1 cellular context compared by ENCODE assay signal in the genomic region with DNA sequence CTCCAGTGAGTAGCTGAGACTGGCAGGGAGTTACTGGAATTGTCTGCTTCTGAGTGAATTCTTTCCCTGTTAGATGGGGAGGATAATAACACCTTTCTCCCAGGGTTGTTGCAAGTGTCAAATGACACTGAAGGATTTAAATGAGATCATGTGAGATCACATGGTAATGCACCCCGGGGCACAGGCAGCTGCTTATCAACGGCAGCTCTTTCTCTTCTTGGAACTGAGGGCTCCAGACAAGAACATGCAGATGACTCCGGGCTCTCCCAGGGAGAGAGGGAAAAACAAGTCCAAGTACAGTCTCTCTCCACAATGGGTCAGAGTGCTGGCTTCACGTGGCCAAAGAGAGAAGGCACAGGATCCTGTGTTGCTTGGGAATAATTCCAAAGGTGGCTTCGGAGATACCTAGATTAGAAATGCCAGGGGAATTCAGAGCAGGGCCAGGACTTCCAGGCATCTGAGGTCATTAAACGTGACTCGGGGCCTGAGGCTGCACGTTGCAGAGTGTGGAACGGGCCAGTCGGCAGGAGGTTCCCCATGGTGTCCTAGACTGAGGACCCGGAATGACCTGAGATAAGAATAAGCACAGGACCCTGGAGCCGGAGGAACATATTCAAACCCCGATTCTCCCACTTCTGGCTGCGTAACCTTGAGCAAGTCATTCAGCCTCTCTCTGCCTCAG.
A peak's percentile ranks its signal among the peaks of the same experiment; 100 is the strongest.
TF ChIP-seq lines count a peak whose summit lies in the region.

No MANE protein-coding gene starts in this region.

TF ChIP-seq in K562, 482 proteins besides CTCF, POLR2A, EP300 and RAD21 (continued from another document and continues in another):
- TF ChIP-seq, protein P1, sequence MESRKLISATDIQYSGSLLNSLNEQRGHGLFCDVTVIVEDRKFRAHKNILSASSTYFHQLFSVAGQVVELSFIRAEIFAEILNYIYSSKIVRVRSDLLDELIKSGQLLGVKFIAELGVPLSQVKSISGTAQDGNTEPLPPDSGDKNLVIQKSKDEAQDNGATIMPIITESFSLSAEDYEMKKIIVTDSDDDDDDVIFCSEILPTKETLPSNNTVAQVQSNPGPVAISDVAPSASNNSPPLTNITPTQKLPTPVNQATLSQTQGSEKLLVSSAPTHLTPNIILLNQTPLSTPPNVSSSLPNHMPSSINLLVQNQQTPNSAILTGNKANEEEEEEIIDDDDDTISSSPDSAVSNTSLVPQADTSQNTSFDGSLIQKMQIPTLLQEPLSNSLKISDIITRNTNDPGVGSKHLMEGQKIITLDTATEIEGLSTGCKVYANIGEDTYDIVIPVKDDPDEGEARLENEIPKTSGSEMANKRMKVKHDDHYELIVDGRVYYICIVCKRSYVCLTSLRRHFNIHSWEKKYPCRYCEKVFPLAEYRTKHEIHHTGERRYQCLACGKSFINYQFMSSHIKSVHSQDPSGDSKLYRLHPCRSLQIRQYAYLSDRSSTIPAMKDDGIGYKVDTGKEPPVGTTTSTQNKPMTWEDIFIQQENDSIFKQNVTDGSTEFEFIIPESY (CRISPR knock-in tag; IDR thresholded peaks at IDR 0.05) = no peak
- no peak for TF ChIP-seq ZNF431 (CRISPR knock-in tag; IDR thresholded peaks at IDR 0.05)
- no peak for TF ChIP-seq IRF2 (CRISPR knock-in tag; IDR thresholded peaks at IDR 0.05)
- TF ChIP-seq HMGN3 (IDR thresholded peaks at IDR 0.05; ENCODE audit: borderline replicate concordance, extremely low read depth, insufficient read length, low read depth, low read length) = no peak
- TF ChIP-seq RCOR1 (IDR thresholded peaks at IDR 0.05; ENCODE audit: borderline replicate concordance in 1 of 2, low read depth in 2 of 2, low read length in 2 of 2) = peak in 1 of 2 experiments; percentile 57; a peak in 1 of 4 replicates
- TF ChIP-seq, protein P2, sequence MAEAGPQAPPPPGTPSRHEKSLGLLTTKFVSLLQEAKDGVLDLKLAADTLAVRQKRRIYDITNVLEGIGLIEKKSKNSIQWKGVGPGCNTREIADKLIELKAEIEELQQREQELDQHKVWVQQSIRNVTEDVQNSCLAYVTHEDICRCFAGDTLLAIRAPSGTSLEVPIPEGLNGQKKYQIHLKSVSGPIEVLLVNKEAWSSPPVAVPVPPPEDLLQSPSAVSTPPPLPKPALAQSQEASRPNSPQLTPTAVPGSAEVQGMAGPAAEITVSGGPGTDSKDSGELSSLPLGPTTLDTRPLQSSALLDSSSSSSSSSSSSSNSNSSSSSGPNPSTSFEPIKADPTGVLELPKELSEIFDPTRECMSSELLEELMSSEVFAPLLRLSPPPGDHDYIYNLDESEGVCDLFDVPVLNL (CRISPR knock-in tag; IDR thresholded peaks at IDR 0.05; ENCODE audit: low read depth) = no peak
- TF ChIP-seq NCOA1 (IDR thresholded peaks at IDR 0.05; ENCODE audit: low read depth) = no peak
- TF ChIP-seq, protein P3, sequence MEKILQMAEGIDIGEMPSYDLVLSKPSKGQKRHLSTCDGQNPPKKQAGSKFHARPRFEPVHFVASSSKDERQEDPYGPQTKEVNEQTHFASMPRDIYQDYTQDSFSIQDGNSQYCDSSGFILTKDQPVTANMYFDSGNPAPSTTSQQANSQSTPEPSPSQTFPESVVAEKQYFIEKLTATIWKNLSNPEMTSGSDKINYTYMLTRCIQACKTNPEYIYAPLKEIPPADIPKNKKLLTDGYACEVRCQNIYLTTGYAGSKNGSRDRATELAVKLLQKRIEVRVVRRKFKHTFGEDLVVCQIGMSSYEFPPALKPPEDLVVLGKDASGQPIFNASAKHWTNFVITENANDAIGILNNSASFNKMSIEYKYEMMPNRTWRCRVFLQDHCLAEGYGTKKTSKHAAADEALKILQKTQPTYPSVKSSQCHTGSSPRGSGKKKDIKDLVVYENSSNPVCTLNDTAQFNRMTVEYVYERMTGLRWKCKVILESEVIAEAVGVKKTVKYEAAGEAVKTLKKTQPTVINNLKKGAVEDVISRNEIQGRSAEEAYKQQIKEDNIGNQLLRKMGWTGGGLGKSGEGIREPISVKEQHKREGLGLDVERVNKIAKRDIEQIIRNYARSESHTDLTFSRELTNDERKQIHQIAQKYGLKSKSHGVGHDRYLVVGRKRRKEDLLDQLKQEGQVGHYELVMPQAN (IDR thresholded peaks at IDR 0.05; ENCODE audit: borderline replicate concordance) = no peak
- TF ChIP-seq LARP7 (IDR thresholded peaks at IDR 0.05) = no peak
- TF ChIP-seq, protein P4, sequence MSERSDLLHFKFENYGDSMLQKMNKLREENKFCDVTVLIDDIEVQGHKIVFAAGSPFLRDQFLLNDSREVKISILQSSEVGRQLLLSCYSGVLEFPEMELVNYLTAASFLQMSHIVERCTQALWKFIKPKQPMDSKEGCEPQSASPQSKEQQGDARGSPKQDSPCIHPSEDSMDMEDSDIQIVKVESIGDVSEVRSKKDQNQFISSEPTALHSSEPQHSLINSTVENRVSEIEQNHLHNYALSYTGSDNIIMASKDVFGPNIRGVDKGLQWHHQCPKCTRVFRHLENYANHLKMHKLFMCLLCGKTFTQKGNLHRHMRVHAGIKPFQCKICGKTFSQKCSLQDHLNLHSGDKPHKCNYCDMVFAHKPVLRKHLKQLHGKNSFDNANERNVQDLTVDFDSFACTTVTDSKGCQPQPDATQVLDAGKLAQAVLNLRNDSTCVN (CRISPR knock-in tag; IDR thresholded peaks at IDR 0.05) = no peak
- TF ChIP-seq ZFP36 (IDR thresholded peaks at IDR 0.05; ENCODE audit: low read depth, low read length, partially characterized antibody) = no peak
- TF ChIP-seq NELFE (IDR thresholded peaks at IDR 0.05; ENCODE audit: insufficient read depth, insufficient read length) = no peak
- TF ChIP-seq, protein P5, sequence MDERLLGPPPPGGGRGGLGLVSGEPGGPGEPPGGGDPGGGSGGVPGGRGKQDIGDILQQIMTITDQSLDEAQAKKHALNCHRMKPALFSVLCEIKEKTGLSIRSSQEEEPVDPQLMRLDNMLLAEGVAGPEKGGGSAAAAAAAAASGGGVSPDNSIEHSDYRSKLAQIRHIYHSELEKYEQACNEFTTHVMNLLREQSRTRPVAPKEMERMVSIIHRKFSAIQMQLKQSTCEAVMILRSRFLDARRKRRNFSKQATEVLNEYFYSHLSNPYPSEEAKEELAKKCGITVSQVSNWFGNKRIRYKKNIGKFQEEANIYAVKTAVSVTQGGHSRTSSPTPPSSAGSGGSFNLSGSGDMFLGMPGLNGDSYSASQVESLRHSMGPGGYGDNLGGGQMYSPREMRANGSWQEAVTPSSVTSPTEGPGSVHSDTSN (CRISPR knock-in tag; IDR thresholded peaks at IDR 0.05; ENCODE audit: low read depth) = no peak
- TF ChIP-seq, protein P5 (tag; conservative IDR thresholded peaks at IDR 0.05; ENCODE audit: low read depth) = 0 out of 2 replicates have a peak, but pooled peaks have one; percentile 12
- TF ChIP-seq, protein P6, sequence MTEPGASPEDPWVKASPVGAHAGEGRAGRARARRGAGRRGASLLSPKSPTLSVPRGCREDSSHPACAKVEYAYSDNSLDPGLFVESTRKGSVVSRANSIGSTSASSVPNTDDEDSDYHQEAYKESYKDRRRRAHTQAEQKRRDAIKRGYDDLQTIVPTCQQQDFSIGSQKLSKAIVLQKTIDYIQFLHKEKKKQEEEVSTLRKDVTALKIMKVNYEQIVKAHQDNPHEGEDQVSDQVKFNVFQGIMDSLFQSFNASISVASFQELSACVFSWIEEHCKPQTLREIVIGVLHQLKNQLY (CRISPR knock-in tag; conservative IDR thresholded peaks at IDR 0.05) = no peak
- TF ChIP-seq DDX20 (tag; IDR thresholded peaks at IDR 0.05; ENCODE audit: low read depth) = no peak
- TF ChIP-seq ZSCAN32 (CRISPR knock-in tag; IDR thresholded peaks at IDR 0.05) = no peak
- TF ChIP-seq, protein P7, sequence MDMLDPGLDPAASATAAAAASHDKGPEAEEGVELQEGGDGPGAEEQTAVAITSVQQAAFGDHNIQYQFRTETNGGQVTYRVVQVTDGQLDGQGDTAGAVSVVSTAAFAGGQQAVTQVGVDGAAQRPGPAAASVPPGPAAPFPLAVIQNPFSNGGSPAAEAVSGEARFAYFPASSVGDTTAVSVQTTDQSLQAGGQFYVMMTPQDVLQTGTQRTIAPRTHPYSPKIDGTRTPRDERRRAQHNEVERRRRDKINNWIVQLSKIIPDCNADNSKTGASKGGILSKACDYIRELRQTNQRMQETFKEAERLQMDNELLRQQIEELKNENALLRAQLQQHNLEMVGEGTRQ (CRISPR knock-in tag; IDR thresholded peaks at IDR 0.05) = no peak
- TF ChIP-seq, protein P8, sequence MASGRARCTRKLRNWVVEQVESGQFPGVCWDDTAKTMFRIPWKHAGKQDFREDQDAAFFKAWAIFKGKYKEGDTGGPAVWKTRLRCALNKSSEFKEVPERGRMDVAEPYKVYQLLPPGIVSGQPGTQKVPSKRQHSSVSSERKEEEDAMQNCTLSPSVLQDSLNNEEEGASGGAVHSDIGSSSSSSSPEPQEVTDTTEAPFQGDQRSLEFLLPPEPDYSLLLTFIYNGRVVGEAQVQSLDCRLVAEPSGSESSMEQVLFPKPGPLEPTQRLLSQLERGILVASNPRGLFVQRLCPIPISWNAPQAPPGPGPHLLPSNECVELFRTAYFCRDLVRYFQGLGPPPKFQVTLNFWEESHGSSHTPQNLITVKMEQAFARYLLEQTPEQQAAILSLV (tag; IDR thresholded peaks at IDR 0.05) = 0 out of 2 replicates have a peak, but pooled peaks have one; percentile 6
- TF ChIP-seq, protein P9, sequence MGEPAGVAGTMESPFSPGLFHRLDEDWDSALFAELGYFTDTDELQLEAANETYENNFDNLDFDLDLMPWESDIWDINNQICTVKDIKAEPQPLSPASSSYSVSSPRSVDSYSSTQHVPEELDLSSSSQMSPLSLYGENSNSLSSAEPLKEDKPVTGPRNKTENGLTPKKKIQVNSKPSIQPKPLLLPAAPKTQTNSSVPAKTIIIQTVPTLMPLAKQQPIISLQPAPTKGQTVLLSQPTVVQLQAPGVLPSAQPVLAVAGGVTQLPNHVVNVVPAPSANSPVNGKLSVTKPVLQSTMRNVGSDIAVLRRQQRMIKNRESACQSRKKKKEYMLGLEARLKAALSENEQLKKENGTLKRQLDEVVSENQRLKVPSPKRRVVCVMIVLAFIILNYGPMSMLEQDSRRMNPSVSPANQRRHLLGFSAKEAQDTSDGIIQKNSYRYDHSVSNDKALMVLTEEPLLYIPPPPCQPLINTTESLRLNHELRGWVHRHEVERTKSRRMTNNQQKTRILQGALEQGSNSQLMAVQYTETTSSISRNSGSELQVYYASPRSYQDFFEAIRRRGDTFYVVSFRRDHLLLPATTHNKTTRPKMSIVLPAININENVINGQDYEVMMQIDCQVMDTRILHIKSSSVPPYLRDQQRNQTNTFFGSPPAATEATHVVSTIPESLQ (CRISPR knock-in tag; IDR thresholded peaks at IDR 0.05) = no peak
- TF ChIP-seq, protein P10, sequence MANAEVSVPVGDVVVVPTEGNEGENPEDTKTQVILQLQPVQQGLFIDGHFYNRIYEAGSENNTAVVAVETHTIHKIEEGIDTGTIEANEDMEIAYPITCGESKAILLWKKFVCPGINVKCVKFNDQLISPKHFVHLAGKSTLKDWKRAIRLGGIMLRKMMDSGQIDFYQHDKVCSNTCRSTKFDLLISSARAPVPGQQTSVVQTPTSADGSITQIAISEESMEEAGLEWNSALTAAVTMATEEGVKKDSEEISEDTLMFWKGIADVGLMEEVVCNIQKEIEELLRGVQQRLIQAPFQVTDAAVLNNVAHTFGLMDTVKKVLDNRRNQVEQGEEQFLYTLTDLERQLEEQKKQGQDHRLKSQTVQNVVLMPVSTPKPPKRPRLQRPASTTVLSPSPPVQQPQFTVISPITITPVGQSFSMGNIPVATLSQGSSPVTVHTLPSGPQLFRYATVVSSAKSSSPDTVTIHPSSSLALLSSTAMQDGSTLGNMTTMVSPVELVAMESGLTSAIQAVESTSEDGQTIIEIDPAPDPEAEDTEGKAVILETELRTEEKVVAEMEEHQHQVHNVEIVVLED (CRISPR knock-in tag; IDR thresholded peaks at IDR 0.05) = no peak
- no peak for TF ChIP-seq OTX1 (CRISPR knock-in tag; IDR thresholded peaks at IDR 0.05)
- no peak for TF ChIP-seq NR2C1 (IDR thresholded peaks at IDR 0.05)
- no peak for TF ChIP-seq NR2C1 (tag; IDR thresholded peaks at IDR 0.05)
- TF ChIP-seq YBX1 (IDR thresholded peaks at IDR 0.05) = no peak
- TF ChIP-seq ZNF347 (CRISPR knock-in tag; IDR thresholded peaks at IDR 0.05; ENCODE audit: low read depth) = no peak
- TF ChIP-seq, protein P11, sequence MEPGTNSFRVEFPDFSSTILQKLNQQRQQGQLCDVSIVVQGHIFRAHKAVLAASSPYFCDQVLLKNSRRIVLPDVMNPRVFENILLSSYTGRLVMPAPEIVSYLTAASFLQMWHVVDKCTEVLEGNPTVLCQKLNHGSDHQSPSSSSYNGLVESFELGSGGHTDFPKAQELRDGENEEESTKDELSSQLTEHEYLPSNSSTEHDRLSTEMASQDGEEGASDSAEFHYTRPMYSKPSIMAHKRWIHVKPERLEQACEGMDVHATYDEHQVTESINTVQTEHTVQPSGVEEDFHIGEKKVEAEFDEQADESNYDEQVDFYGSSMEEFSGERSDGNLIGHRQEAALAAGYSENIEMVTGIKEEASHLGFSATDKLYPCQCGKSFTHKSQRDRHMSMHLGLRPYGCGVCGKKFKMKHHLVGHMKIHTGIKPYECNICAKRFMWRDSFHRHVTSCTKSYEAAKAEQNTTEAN (CRISPR knock-in tag; IDR thresholded peaks at IDR 0.05) = no peak
- TF ChIP-seq, protein P12, sequence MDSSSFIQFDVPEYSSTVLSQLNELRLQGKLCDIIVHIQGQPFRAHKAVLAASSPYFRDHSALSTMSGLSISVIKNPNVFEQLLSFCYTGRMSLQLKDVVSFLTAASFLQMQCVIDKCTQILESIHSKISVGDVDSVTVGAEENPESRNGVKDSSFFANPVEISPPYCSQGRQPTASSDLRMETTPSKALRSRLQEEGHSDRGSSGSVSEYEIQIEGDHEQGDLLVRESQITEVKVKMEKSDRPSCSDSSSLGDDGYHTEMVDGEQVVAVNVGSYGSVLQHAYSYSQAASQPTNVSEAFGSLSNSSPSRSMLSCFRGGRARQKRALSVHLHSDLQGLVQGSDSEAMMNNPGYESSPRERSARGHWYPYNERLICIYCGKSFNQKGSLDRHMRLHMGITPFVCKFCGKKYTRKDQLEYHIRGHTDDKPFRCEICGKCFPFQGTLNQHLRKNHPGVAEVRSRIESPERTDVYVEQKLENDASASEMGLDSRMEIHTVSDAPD (CRISPR knock-in tag; IDR thresholded peaks at IDR 0.05) = no peak
- TF ChIP-seq ZNF12 (CRISPR knock-in tag; IDR thresholded peaks at IDR 0.05) = no peak
- peak; percentile 74 for TF ChIP-seq SMAD4 (CRISPR knock-in tag; conservative IDR thresholded peaks at IDR 0.05)
- no peak for TF ChIP-seq NBN (IDR thresholded peaks at IDR 0.05; ENCODE audit: low read depth)
- TF ChIP-seq JUNB (CRISPR knock-in tag; conservative IDR thresholded peaks at IDR 0.05) = no peak
- no peak for TF ChIP-seq SMARCB1 (IDR thresholded peaks at IDR 0.05; ENCODE audit: insufficient read length, low read depth)
- no peak for TF ChIP-seq SP2 (IDR thresholded peaks at IDR 0.05; ENCODE audit: extremely low read depth, low read depth, low read length, poor library complexity, severe bottlenecking)
- TF ChIP-seq CC2D1A (IDR thresholded peaks at IDR 0.05) = no peak
- TF ChIP-seq SMARCA5 (IDR thresholded peaks at IDR 0.05) = no peak
- TF ChIP-seq KHSRP (IDR thresholded peaks at IDR 0.05) = no peak
